ENCODE assay signal across 20 cellular contexts in genomic region chr16:6483634-6484033, GRCh38.
A peak's percentile ranks its signal among the peaks of the same experiment; 100 is the strongest.
DNase-seq lines count a peak whose midpoint lies in the region; ATAC-seq and TF ChIP-seq lines count a peak whose summit lies in the region.
"Had no signal": no experiment of that assay in that cellular context is flagged by ENCODE, and none has a peak within 500 bp of the region (broad histone marks: within the 10 kb centered on the region; RNA-seq: fewer than 3 reads in every experiment).

No MANE protein-coding gene starts in this region.

- no peak overlapping the region for H3K27ac ChIP-seq in HUES6 (ENCODE audit: low read depth, low read length)
- H3K27ac ChIP-seq: cardiac muscle cell, hepatocyte, left ventricle myocardium inferior, suprapubic skin had no signal

- H3K36me3 ChIP-seq in HUES6 (ENCODE audit: control insufficient read depth, insufficient read depth, low read length) = no peaks in the 10 kb centered on the region
- H3K36me3 ChIP-seq: cardiac muscle cell, left ventricle myocardium inferior, suprapubic skin had no signal

- DNase-seq in WTC11 (ENCODE audit: low spot score) (no peak), occipital lobe (lab: John Stamatoyannopoulos, UW) (peak; percentile 44), dedifferentiated amniotic fluid mesenchymal stem cell (ENCODE audit: extremely low spot score) (no peak)
- DNase-seq: activated CD4-positive, CD25-positive, alpha-beta regulatory T cell; COR-L47; effector memory CD4-positive, alpha-beta T cell; Karpas-422; left ventricle myocardium inferior; NCI-H1105; NCI-H2171; SHP77 treated with DMSO at 0.1 percent for 48 hours had no signal

- H3K27me3 ChIP-seq in HUES6 (ENCODE audit: control insufficient read depth, insufficient read depth, low read length) = peaks cover 49% of the 10 kb centered on the region

- no peaks in the 10 kb centered on the region; the same call in 1 of the 2 replicates for H3K27me3 Mint-ChIP-seq in WTC11 (ENCODE audit: low read depth)

- 0 out of 2 replicates have a peak, but pooled peaks cover 2% of the 10 kb centered on the region for H3K4me1 ChIP-seq in HUES6 (ENCODE audit: control insufficient read depth, insufficient read depth, low read length)
- H3K4me1 ChIP-seq: left ventricle myocardium inferior, suprapubic skin had no signal

- peaks cover 77% of the 10 kb centered on the region for H3K9me3 Mint-ChIP-seq in WTC11

- POLR2A ChIA-PET in WTC11 (lab: Charles Lee) = no interaction called here

- H3K4me3 Mint-ChIP-seq in WTC11 = peak overlapping the region; percentile 27; the same call in 1 of the 2 replicates
- H3K4me3 Mint-ChIP-seq: activated naive CD8-positive, alpha-beta T cell; T-helper 2 cell treated with Interferon-gamma antibody and Interleukin-4, amounts not matched to agents 5 μg/mL and 100 μg/mL, for 36 hours had no signal

- H3K27ac Mint-ChIP-seq in WTC11 = no peak overlapping the region
- H3K27ac Mint-ChIP-seq: activated naive CD8-positive, alpha-beta T cell; T-helper 2 cell treated with Interferon-gamma antibody and Interleukin-4, amounts not matched to agents 5 μg/mL and 100 μg/mL, for 36 hours had no signal

- CTCF ChIA-PET in WTC11 (lab: Charles Lee) = no interaction called here

- H3K4me3 ChIP-seq in HUES6 (ENCODE audit: low read depth, low read length) (peak overlapping the region; percentile 54), iPS-11a (ENCODE audit: low read depth, low read length) (peak overlapping the region; percentile 27)
- H3K4me3 ChIP-seq: cardiac muscle cell, hepatocyte, left ventricle myocardium inferior, suprapubic skin had no signal

- H3K9me3 ChIP-seq in HUES6 (ENCODE audit: control insufficient read depth, insufficient read depth, low read depth, low read length) = no peaks in the 10 kb centered on the region
- H3K9me3 ChIP-seq: left ventricle myocardium inferior, suprapubic skin had no signal

- H3K4me1 Mint-ChIP-seq in WTC11 = no peaks in the 10 kb centered on the region

- no peak for TF ChIP-seq CTCF in WTC11 (IDR thresholded peaks at IDR 0.05)

- ATAC-seq in WTC11 (no peak), GM18498 (IDR thresholded peaks at IDR 0.05; ENCODE audit: unreplicated experiment) (no peak), GM19452 (IDR thresholded peaks at IDR 0.05; ENCODE audit: unreplicated experiment) (no peak)

- no peak overlapping the region for H3K9ac ChIP-seq in HUES6 (ENCODE audit: low read length)

- peaks cover 53% of the 10 kb centered on the region for H3K36me3 Mint-ChIP-seq in WTC11
- H3K36me3 Mint-ChIP-seq: activated naive CD8-positive, alpha-beta T cell had no signal

TF ChIP-seq in WTC11, 78 proteins besides CTCF, POLR2A, EP300 and RAD21:
- TF ChIP-seq TCF7 (CRISPR knock-in tag; IDR thresholded peaks at IDR 0.05; ENCODE audit: low read depth) = no peak
- TF ChIP-seq NR3C1 (CRISPR knock-in tag; conservative IDR thresholded peaks at IDR 0.05; ENCODE audit: low read depth) = no peak
- TF ChIP-seq ZNF219 (CRISPR knock-in tag; IDR thresholded peaks at IDR 0.05; ENCODE audit: borderline replicate concordance) = no peak
- TF ChIP-seq JAZF1 (CRISPR knock-in tag; IDR thresholded peaks at IDR 0.05) = no peak
- no peak for TF ChIP-seq SMAD3 (CRISPR knock-in tag; IDR thresholded peaks at IDR 0.05; ENCODE audit: borderline replicate concordance)
- no peak for TF ChIP-seq OVOL2 (CRISPR knock-in tag; IDR thresholded peaks at IDR 0.05; ENCODE audit: borderline replicate concordance)
- TF ChIP-seq NR1H2 (CRISPR knock-in tag; IDR thresholded peaks at IDR 0.05) = no peak
- no peak for TF ChIP-seq ZNF416 (CRISPR knock-in tag; IDR thresholded peaks at IDR 0.05)
- no peak for TF ChIP-seq CREB1 (CRISPR knock-in tag; IDR thresholded peaks at IDR 0.05)
- no peak for TF ChIP-seq IRF2 (CRISPR knock-in tag; IDR thresholded peaks at IDR 0.05; ENCODE audit: borderline replicate concordance, low read depth)
TF ChIP-seq in WTC11: peak in this region for 0.
